ENCODE assay signal across 11 cellular contexts in genomic region chr6:54194067-54194466, GRCh38.
DNase-seq lines count a peak whose midpoint lies in the region; ATAC-seq and TF ChIP-seq lines count a peak whose summit lies in the region.
"Had no signal": no experiment of that assay in that cellular context is flagged by ENCODE, and none has a peak within 500 bp of the region (broad histone marks: within the 10 kb centered on the region; RNA-seq: fewer than 3 reads in every experiment).

No MANE protein-coding gene starts in this region.

- no peaks in the 10 kb centered on the region for H3K79me2 ChIP-seq in fibroblast of lung (ENCODE audit: control insufficient read depth, insufficient read depth, low read length)

- no peak for TF ChIP-seq CTCF in fibroblast of lung (conservative IDR thresholded peaks at IDR 0.05 in 1 of 2, IDR thresholded peaks at IDR 0.05 in 1 of 2; ENCODE audit: low read depth in 1 of 2, low read length in 2 of 2)
- no peak for TF ChIP-seq CTCF in psoas muscle (IDR thresholded peaks at IDR 0.05)
- TF ChIP-seq CTCF in testis (IDR thresholded peaks at IDR 0.05): no peak

- no peak overlapping the region for H3K4me2 ChIP-seq in fibroblast of lung (ENCODE audit: extremely low read depth, insufficient read depth, low read length)

- peak; percentile 15 for DNase-seq in GM04504 (ENCODE audit: low read depth)
- DNase-seq in NCI-H226: peak; percentile 28
- DNase-seq in fibroblast of lung (ENCODE audit: low read depth in 2 of 2): peak; percentile 58 to 76
- DNase-seq in psoas muscle: no peak
- no peak for DNase-seq in T-helper 1 cell
- no peak for DNase-seq in stimulated activated naive CD8-positive, alpha-beta T cell treated with anti-CD3 and anti-CD28 coated beads, Interleukin-15, Interleukin-2, amounts not matched to agents 100 U/mL and 50 U/mL, for 24 hours
- no peak for DNase-seq in NCI-H526 (lab: John Stamatoyannopoulos, UW)
- DNase-seq in testis: no peak
- DNase-seq: body of pancreas, GF-D8, Peyer's patch had no signal

- intact Hi-C loops in psoas muscle (cut with DNase I) (no loop called here), testis (cut with DNase I; ENCODE audit: low total_unique reads) (no loop called here)

- H3K36me3 ChIP-seq in fibroblast of lung (ENCODE audit: control insufficient read depth, insufficient read depth, low read length) (no peaks in the 10 kb centered on the region), psoas muscle (ENCODE audit: insufficient read depth in 1 of 2, low read depth in 1 of 2) (peaks cover 0 to 41% of the 10 kb centered on the region in 2 donors), testis (ENCODE audit: low read depth, missing control alignments) (no peaks in the 10 kb centered on the region)
- H3K36me3 ChIP-seq: Peyer's patch had no signal

- no peak overlapping the region for H3K27ac ChIP-seq in fibroblast of lung (ENCODE audit: insufficient read depth, low read length)
- peak overlapping the region; percentile 11 for H3K27ac ChIP-seq in psoas muscle
- H3K27ac ChIP-seq in testis: no peak overlapping the region
- H3K27ac ChIP-seq: body of pancreas, Peyer's patch had no signal

- H3K9me3 ChIP-seq in fibroblast of lung (ENCODE audit: control insufficient read depth, insufficient read depth, low read depth, low read length) (no peaks in the 10 kb centered on the region), psoas muscle (no peaks in the 10 kb centered on the region), testis (no peaks in the 10 kb centered on the region)
- H3K9me3 ChIP-seq: body of pancreas, Peyer's patch had no signal

- H3K27me3 ChIP-seq in fibroblast of lung (ENCODE audit: control insufficient read depth, insufficient read depth, low read length): no peaks in the 10 kb centered on the region
- no peaks in the 10 kb centered on the region for H3K27me3 ChIP-seq in psoas muscle (ENCODE audit: insufficient read depth in 3 of 3, low read length in 2 of 3)
- H3K27me3 ChIP-seq in testis: no peaks in the 10 kb centered on the region
- H3K27me3 ChIP-seq: body of pancreas, Peyer's patch had no signal

- peak in 3 of 4 donors; percentile 32 to 57 (median 44) for ATAC-seq in psoas muscle
- ATAC-seq in stimulated activated naive CD8-positive, alpha-beta T cell treated with anti-CD3 and anti-CD28 coated beads, Interleukin-15, Interleukin-2, amounts not matched to agents 100 U/mL and 50 U/mL, for 24 hours: no peak
- ATAC-seq: body of pancreas had no signal

- no peak overlapping the region for H3K9ac ChIP-seq in fibroblast of lung (ENCODE audit: insufficient read depth, low read length)

- no peaks in the 10 kb centered on the region for H4K20me1 ChIP-seq in fibroblast of lung (ENCODE audit: control insufficient read depth, extremely low read depth, insufficient read depth, low read length)

- no peak for TF ChIP-seq POLR2A in testis (IDR thresholded peaks at IDR 0.05)

- 51 to 65% (median 52%) methylated on average over 4 of the region's 4 CpGs for WGBS in psoas muscle, 3 donors
- 58 to 76% methylated on average over 3 to 4 of the region's 4 CpGs for WGBS in testis, 2 donors

- H3K4me3 ChIP-seq in fibroblast of lung (replicated peaks in 1 of 4; ENCODE audit: control extremely low read depth in 1 of 4, insufficient read depth in 1 of 4, low read depth in 3 of 4, low read length in 4 of 4) (no peak overlapping the region), psoas muscle (no peak overlapping the region), testis (no peak overlapping the region)
- H3K4me3 ChIP-seq: body of pancreas, Peyer's patch had no signal

- no peaks in the 10 kb centered on the region for H3K4me1 ChIP-seq in fibroblast of lung (ENCODE audit: control insufficient read depth, extremely low read depth, insufficient read depth, low read length)
- no peaks in the 10 kb centered on the region for H3K4me1 ChIP-seq in psoas muscle
- peaks cover 7% of the 10 kb centered on the region for H3K4me1 ChIP-seq in testis
- H3K4me1 ChIP-seq: body of pancreas, Peyer's patch had no signal

- no peak overlapping the region for H2AFZ ChIP-seq in fibroblast of lung (ENCODE audit: low read length)

Comparison
In these comparisons a context has a peak if more than half of its experiments do, and no peak if none do; other contexts are left out.
1. DNase-seq: peak in GM04504 (single experiment), NCI-H226 (single experiment) and fibroblast of lung (2 of 2); none in psoas muscle (0 of 2), T-helper 1 cell (0 of 5), stimulated activated naive CD8-positive, alpha-beta T cell treated with anti-CD3 and anti-CD28 coated beads, Interleukin-15, Interleukin-2, amounts not matched to agents 100 U/mL and 50 U/mL, for 24 hours (single experiment), NCI-H526 (0 of 2) and testis (single experiment).